9 cellular contexts compared by ENCODE assay signal in the genomic region with DNA sequence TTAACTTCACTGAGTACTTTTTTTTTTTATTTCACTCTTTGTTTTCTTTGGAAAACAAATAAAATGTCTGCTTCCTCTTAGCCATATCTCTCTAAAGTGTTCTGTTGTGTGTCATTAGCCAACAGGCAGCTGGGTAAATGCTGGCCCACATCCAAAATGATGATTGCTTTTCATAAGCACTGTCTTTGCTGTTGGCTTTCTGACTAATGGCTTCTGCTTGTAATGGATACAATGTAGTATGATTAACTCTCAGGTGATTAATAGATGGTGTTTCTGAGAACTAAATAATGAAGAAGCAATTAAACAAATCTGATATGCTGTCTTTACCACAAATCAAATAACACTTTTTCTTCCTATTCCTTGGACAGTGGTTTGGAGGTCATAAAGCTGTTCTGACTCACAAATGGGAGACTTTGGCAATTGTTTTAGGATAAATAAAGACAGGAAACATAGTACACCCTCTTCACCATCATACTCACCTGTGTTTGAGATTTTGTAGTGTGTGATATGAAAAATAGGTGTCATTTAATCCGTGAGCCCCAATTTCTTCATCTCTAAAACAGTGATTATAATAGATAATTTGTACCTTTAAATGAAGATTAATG.
DNase-seq lines count a peak whose midpoint lies in the region; ATAC-seq and TF ChIP-seq lines count a peak whose summit lies in the region.
"Had no signal": no experiment of that assay in that cellular context is flagged by ENCODE, and none has a peak within 500 bp of the region (broad histone marks: within the 10 kb centered on the region; RNA-seq: fewer than 3 reads in every experiment).

No MANE protein-coding gene starts in this region.

- in situ Hi-C loops in GM13977 (cut with MboI; ENCODE audit: low pct_unique_long_range_greater_than_20kb, low sequenced_read_pairs, unreplicated experiment) = no loop called here

- no peak for ATAC-seq in HG03342 (IDR thresholded peaks at IDR 0.05; ENCODE audit: unreplicated experiment)

- POLR2A ChIA-PET in RWPE1 (lab: Yijun Ruan, JAX; ENCODE audit: low non-redundant PET) = no interaction called here

- H3K36me3 ChIP-seq in BE2C = no peaks in the 10 kb centered on the region
- H3K36me3 ChIP-seq: thyroid gland had no signal

- no peak overlapping the region for H3K27ac ChIP-seq in RWPE1
- H3K27ac ChIP-seq: thyroid gland had no signal

- H3K4me1 ChIP-seq in BE2C = no peaks in the 10 kb centered on the region
- H3K4me1 ChIP-seq: thyroid gland had no signal

- CTCF ChIA-PET in RWPE1 (lab: Yijun Ruan, JAX) = interaction anchor here (0.6 kb wide), 3 partner anchors 305 to 1725 kb away, joined by 3 to 8 read pairs (median 3); no protein-coding TSS in a partner anchor

- DNase-seq in BE2C = peak; percentile 77
- peak; percentile 86 for DNase-seq in NCI-H1092 (lab: John Stamatoyannopoulos, UW)
- peak; percentile 81 for DNase-seq in RWPE1 (ENCODE audit: low spot score)
- DNase-seq in foreskin fibroblast = peak; percentile 71 to 77
- no peak for DNase-seq in NOMO-1 treated with dmso at 0.1 percent for 144 hours (lab: John Stamatoyannopoulos, UW; ENCODE audit: unreplicated experiment)
- no peak for DNase-seq in GM13977 (ENCODE audit: low spot score)
- no peak for DNase-seq in stimulated activated CD4-positive, alpha-beta T cell treated with anti-CD3 and anti-CD28 coated beads, Interleukin-4, amount 100 ng/mL, for 1 hour

- H3K4me3 ChIP-seq in BE2C (ENCODE audit: low read depth, low read length) (no peak overlapping the region), foreskin fibroblast (ENCODE audit: low read depth in 1 of 2, low read length in 2 of 2) (no peak overlapping the region)
- H3K4me3 ChIP-seq: thyroid gland had no signal

- TF ChIP-seq CTCF in BE2C (IDR thresholded peaks at IDR 0.05; ENCODE audit: low read depth, low read length) (no peak), RWPE1 (conservative IDR thresholded peaks at IDR 0.05; ENCODE audit: low read depth) (no peak), foreskin fibroblast (IDR thresholded peaks at IDR 0.05; ENCODE audit: low read depth, low read length) (no peak), GM13977 (IDR thresholded peaks at IDR 0.05; ENCODE audit: extremely low read depth, insufficient read depth, missing control alignments) (no peak)

- no peaks in the 10 kb centered on the region for H3K9me3 ChIP-seq in BE2C
- H3K9me3 ChIP-seq: thyroid gland had no signal

- no peaks in the 10 kb centered on the region for H3K27me3 ChIP-seq in BE2C
- H3K27me3 ChIP-seq: thyroid gland had no signal

Comparison
In these comparisons a context has a peak if more than half of its experiments do, and no peak if none do; other contexts are left out.
1. DNase-seq: peak in BE2C (single experiment), NCI-H1092 (single experiment), RWPE1 (single experiment) and foreskin fibroblast (2 of 2); none in NOMO-1 treated with dmso at 0.1 percent for 144 hours (single experiment), GM13977 (single experiment) and stimulated activated CD4-positive, alpha-beta T cell treated with anti-CD3 and anti-CD28 coated beads, Interleukin-4, amount 100 ng/mL, for 1 hour (single experiment).